8 cellular contexts compared by ENCODE assay signal in the genomic region with DNA sequence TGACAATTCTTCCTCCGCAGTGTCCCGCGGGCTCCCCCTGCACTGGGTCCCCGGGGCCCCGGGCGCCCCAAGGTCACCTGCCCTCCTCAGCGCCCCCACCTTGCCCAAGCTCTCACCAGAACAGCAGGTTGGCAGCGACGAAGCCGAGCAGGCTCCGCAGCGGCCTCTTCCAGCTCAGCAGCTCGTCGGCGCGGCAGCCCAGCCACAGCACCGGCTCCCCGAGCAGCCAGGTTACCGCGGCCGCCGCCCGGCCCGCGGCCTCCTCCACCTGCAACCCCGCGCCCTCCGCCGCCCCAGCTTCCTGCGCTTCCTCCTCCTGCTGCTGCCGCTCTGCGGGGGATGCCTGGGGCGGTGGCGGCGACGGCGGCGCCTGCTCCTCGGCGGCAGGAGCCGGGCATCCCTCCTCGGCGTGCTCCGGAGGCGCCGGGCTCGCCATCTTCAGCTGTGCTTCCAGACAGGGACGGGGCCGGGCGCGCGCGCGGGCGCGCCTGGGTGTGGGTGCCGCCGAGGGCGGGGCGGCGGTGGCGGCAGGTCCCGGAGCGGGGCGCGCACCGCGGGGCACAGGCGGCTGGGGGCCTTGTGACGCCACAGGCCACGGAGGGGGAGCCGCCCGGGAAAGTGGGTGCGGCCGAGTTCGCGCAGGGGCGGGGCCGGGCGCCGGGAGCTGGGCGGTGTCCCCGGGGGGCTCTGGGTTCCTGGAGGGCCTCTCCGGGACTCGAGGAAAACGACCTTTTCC. TPM values are rescaled to one million over a fixed set of nuclear protein-coding genes. Genes with fewer than 3 reads are reported as not detected.
DNase-seq lines count a peak whose midpoint lies in the region; ATAC-seq, FAIRE-seq and TF ChIP-seq lines count a peak whose summit lies in the region.

TSS of gene RETREG1 (minus strand) at position 462 of the 736 bp plus-strand sequence. CDS start at position 436, 26 bp downstream.

- H3K27ac ChIP-seq in lung (ENCODE audit: low read depth in 1 of 2, low read length in 1 of 2): peak within 1 kb of the TSS; percentile 15 to 80

- TF ChIP-seq POLR2A in H54 (IDR thresholded peaks at IDR 0.05; ENCODE audit: low read depth, low read length): peak; percentile 15; the same call in 1 of the 2 replicates
- no peak for TF ChIP-seq POLR2A in NB4 (IDR thresholded peaks at IDR 0.05; ENCODE audit: extremely low read depth, insufficient read length)

- H3K4me3 Mint-ChIP-seq in activated CD4-positive, alpha-beta T cell treated with anti-CD3 and anti-CD28 coated beads, Interleukin-2, amount 10 ng/mL, durations not matched to agents 7 days and 5 days: no peak within 1 kb of the TSS
- H3K4me3 Mint-ChIP-seq in dendritic cell treated with granulocyte-macrophage colony-stimulating factor and Interleukin-4, amounts not matched to agents 40 ng/mL and 50 ng/mL, for 4 days: peak within 1 kb of the TSS; percentile 84

- TF ChIP-seq CTCF in GM06990 (IDR thresholded peaks at IDR 0.05; ENCODE audit: insufficient read depth, low read length, poor library complexity, severe bottlenecking) (no peak), NB4 (IDR thresholded peaks at IDR 0.05; ENCODE audit: low read depth, low read length) (no peak), lung (IDR thresholded peaks at IDR 0.05; ENCODE audit: control extremely low read depth, extremely low read depth) (no peak)

- H3K4me1 ChIP-seq in lung (ENCODE audit: control insufficient read depth in 2 of 2, insufficient read depth in 2 of 2, low read length in 2 of 2): peaks cover 0 to 8% of the 10 kb centered on the region in 2 donors

- FAIRE-seq in H54 (lab: Jason Lieb, UNC): no peak

- intact Hi-C loops in dendritic cell treated with granulocyte-macrophage colony-stimulating factor and Interleukin-4, amounts not matched to agents 40 ng/mL and 50 ng/mL, for 4 days (cut with micrococcal nuclease): no loop called here

- POLR2A ChIA-PET in activated CD4-positive, alpha-beta T cell treated with anti-CD3 and anti-CD28 coated beads, Interleukin-2, amount 10 ng/mL, durations not matched to agents 7 days and 5 days (lab: Charles Lee): interaction anchor here (0.6 to 1.8 kb wide), 3 partner anchors 10 to 118 kb away, joined by 3 to 11 read pairs (median 4); no protein-coding TSS in a partner anchor

- H3K27ac Mint-ChIP-seq in activated CD4-positive, alpha-beta T cell treated with anti-CD3 and anti-CD28 coated beads, Interleukin-2, amount 10 ng/mL, durations not matched to agents 7 days and 5 days: peak within 1 kb of the TSS; percentile 97
- peak within 1 kb of the TSS; percentile 60 for H3K27ac Mint-ChIP-seq in dendritic cell treated with granulocyte-macrophage colony-stimulating factor and Interleukin-4, amounts not matched to agents 40 ng/mL and 50 ng/mL, for 4 days

- WGBS in lung, 2 donors: 0 to 1% methylated on average over 65 to 86 of the region's 86 CpGs

- no peaks in the 10 kb centered on the region for H3K9me3 ChIP-seq in lung (ENCODE audit: control insufficient read depth in 2 of 2, insufficient read depth in 1 of 2, low read length in 1 of 2)

- CTCF ChIA-PET in activated CD4-positive, alpha-beta T cell treated with anti-CD3 and anti-CD28 coated beads, Interleukin-2, amount 10 ng/mL, durations not matched to agents 7 days and 5 days (lab: Charles Lee): interaction anchor here (0.6 to 1.8 kb wide), 4 partner anchors 11 to 148 kb away, joined by 3 to 6 read pairs (median 4); no protein-coding TSS in a partner anchor

- ATAC-seq in lung (ENCODE audit: insufficient read depth, low FRiP score): peak; percentile 91

- no peaks in the 10 kb centered on the region for H3K27me3 Mint-ChIP-seq in activated CD4-positive, alpha-beta T cell treated with anti-CD3 and anti-CD28 coated beads, Interleukin-2, amount 10 ng/mL, durations not matched to agents 7 days and 5 days
- peaks cover 17% of the 10 kb centered on the region for H3K27me3 Mint-ChIP-seq in dendritic cell treated with granulocyte-macrophage colony-stimulating factor and Interleukin-4, amounts not matched to agents 40 ng/mL and 50 ng/mL, for 4 days

- H3K27me3 ChIP-seq in GM06990 (replicated peaks; ENCODE audit: control insufficient read depth, insufficient read depth, low read length): no peaks in the 10 kb centered on the region; the same call in 1 of the 2 replicates
- H3K27me3 ChIP-seq in lung (ENCODE audit: control insufficient read depth, insufficient read depth): no peaks in the 10 kb centered on the region

- no peaks in the 10 kb centered on the region for H3K9me3 Mint-ChIP-seq in activated CD4-positive, alpha-beta T cell treated with anti-CD3 and anti-CD28 coated beads, Interleukin-2, amount 10 ng/mL, durations not matched to agents 7 days and 5 days
- H3K9me3 Mint-ChIP-seq in dendritic cell treated with granulocyte-macrophage colony-stimulating factor and Interleukin-4, amounts not matched to agents 40 ng/mL and 50 ng/mL, for 4 days: no peaks in the 10 kb centered on the region

- peaks cover 46% of the 10 kb centered on the region for H3K4me1 Mint-ChIP-seq in activated CD4-positive, alpha-beta T cell treated with anti-CD3 and anti-CD28 coated beads, Interleukin-2, amount 10 ng/mL, durations not matched to agents 7 days and 5 days
- H3K4me1 Mint-ChIP-seq in dendritic cell treated with granulocyte-macrophage colony-stimulating factor and Interleukin-4, amounts not matched to agents 40 ng/mL and 50 ng/mL, for 4 days (ENCODE audit: low read depth): peaks cover 7% of the 10 kb centered on the region

- H3K36me3 Mint-ChIP-seq in activated CD4-positive, alpha-beta T cell treated with anti-CD3 and anti-CD28 coated beads, Interleukin-2, amount 10 ng/mL, durations not matched to agents 7 days and 5 days (ENCODE audit: low read depth): peaks cover 31% of the 10 kb centered on the region
- H3K36me3 Mint-ChIP-seq in dendritic cell treated with granulocyte-macrophage colony-stimulating factor and Interleukin-4, amounts not matched to agents 40 ng/mL and 50 ng/mL, for 4 days (ENCODE audit: low read depth): no peaks in the 10 kb centered on the region

- peak within 1 kb of the TSS; percentile 56 for H3K4me3 ChIP-seq in GM06990 (replicated peaks; ENCODE audit: low read depth, low read length)
- H3K4me3 ChIP-seq in NB4 (ENCODE audit: low read depth, low read length): no peak within 1 kb of the TSS
- peak within 1 kb of the TSS; percentile 74 for H3K4me3 ChIP-seq in lung

- DNase-seq in GM06990 (ENCODE audit: extremely low read depth, insufficient read length) (peak; percentile 71), H54 (ENCODE audit: insufficient read length, low spot score) (peak; percentile 91), NB4 (ENCODE audit: low read depth) (peak; percentile 62), lung (ENCODE audit: low spot score) (peak; percentile 64), SK-N-DZ (ENCODE audit: low spot score) (no peak)
- peak; percentile 84 for DNase-seq in activated CD4-positive, alpha-beta T cell treated with anti-CD3 and anti-CD28 coated beads, Interleukin-2, amount 10 ng/mL, durations not matched to agents 7 days and 5 days
- DNase-seq in stimulated activated CD4-positive, alpha-beta T cell treated with anti-CD3 and anti-CD28 coated beads, TNF-alpha, amount 100 ng/mL, for 4 hours (ENCODE audit: low read depth in 3 of 3): peak; percentile 65 to 80 (median 73)

- no peaks in the 10 kb centered on the region for H3K36me3 ChIP-seq in GM06990 (ENCODE audit: control insufficient read depth, insufficient read depth, low read length)
- H3K36me3 ChIP-seq in lung (ENCODE audit: control insufficient read depth in 2 of 2, insufficient read depth in 2 of 2, low read length in 2 of 2): no peaks in the 10 kb centered on the region

RNA-seq across cellular contexts. Expression of gene RETREG1, which starts in this region (rescaled TPM):
- total RNA-seq in activated CD4-positive, alpha-beta T cell treated with anti-CD3 and anti-CD28 coated beads, Interleukin-2, amount 10 ng/mL, durations not matched to agents 7 days and 5 days: 10 to 100 TPM; 48.4 to 50.5 TPM
- total RNA-seq in lung: 10 to 100 TPM in 1 of 2 donors, 1 to 10 TPM in 1; 6.8 to 19.5 TPM
- 10 to 100 TPM in 1 of 2 donors, 1 to 10 TPM in 1; 8.7 to 10.5 TPM for polyA plus RNA-seq in lung
- polyA plus RNA-seq in SK-N-DZ (2014; cell fraction: cytosol; rRNA removed): 0.08 and 0.84 TPM in 2 replicates
- polyA plus RNA-seq in SK-N-DZ (2014; cell fraction: nucleus; rRNA removed): 0.11 and 0.39 TPM in 2 replicates
